Comparison of ENCODE assay signal across 1 cellular context in the genomic region with DNA sequence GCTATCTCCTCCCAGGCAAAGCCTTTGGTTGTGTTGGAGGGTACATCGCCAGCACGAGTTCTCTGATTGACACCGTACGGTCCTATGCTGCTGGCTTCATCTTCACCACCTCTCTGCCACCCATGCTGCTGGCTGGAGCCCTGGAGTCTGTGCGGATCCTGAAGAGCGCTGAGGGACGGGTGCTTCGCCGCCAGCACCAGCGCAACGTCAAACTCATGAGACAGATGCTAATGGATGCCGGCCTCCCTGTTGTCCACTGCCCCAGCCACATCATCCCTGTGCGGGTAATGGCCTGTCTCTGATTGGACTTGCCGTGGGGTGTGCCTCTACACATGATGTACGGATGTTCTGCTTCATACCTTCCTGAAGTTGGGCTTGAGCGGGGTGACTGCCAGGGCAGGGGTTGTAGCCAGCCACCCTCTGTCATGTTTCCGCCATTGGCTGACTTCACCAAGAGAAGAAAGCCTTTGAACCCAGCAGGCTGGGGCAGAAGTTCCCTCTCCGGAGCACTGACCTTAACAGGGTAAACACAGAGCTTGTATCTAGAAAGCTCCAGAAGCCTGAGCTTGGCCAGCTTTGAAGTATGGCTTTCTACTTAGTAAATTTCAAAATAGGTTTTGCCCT.
TF ChIP-seq lines count a peak whose summit lies in the region.

No MANE protein-coding gene starts in this region.

TF ChIP-seq in liver, 16 proteins besides CTCF, POLR2A, EP300 and RAD21 (continued from another document):
- TF ChIP-seq, protein P1, sequence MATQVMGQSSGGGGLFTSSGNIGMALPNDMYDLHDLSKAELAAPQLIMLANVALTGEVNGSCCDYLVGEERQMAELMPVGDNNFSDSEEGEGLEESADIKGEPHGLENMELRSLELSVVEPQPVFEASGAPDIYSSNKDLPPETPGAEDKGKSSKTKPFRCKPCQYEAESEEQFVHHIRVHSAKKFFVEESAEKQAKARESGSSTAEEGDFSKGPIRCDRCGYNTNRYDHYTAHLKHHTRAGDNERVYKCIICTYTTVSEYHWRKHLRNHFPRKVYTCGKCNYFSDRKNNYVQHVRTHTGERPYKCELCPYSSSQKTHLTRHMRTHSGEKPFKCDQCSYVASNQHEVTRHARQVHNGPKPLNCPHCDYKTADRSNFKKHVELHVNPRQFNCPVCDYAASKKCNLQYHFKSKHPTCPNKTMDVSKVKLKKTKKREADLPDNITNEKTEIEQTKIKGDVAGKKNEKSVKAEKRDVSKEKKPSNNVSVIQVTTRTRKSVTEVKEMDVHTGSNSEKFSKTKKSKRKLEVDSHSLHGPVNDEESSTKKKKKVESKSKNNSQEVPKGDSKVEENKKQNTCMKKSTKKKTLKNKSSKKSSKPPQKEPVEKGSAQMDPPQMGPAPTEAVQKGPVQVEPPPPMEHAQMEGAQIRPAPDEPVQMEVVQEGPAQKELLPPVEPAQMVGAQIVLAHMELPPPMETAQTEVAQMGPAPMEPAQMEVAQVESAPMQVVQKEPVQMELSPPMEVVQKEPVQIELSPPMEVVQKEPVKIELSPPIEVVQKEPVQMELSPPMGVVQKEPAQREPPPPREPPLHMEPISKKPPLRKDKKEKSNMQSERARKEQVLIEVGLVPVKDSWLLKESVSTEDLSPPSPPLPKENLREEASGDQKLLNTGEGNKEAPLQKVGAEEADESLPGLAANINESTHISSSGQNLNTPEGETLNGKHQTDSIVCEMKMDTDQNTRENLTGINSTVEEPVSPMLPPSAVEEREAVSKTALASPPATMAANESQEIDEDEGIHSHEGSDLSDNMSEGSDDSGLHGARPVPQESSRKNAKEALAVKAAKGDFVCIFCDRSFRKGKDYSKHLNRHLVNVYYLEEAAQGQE (IDR thresholded peaks at IDR 0.05), result peak; percentile 45
- TF ChIP-seq YY1 (IDR thresholded peaks at IDR 0.05) (peak; percentile 96), HNF4G (IDR thresholded peaks at IDR 0.05) (peak; percentile 63)
- TF ChIP-seq, protein P2, sequence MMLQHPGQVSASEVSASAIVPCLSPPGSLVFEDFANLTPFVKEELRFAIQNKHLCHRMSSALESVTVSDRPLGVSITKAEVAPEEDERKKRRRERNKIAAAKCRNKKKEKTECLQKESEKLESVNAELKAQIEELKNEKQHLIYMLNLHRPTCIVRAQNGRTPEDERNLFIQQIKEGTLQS (IDR thresholded peaks at IDR 0.05), result peak; percentile 73
